In genomic region chr10:112797908-112798307, GRCh38 we compare ENCODE assay signal across 21 cellular contexts.
"Had no signal": no experiment of that assay in that cellular context is flagged by ENCODE, and none has a peak within 500 bp of the region (broad histone marks: within the 10 kb centered on the region; RNA-seq: fewer than 3 reads in every experiment).

No MANE protein-coding gene starts in this region.

- ATAC-seq: effector memory CD8-positive, alpha-beta T cell; mucosa of descending colon; naive thymus-derived CD8-positive, alpha-beta T cell had no signal

- H3K4me3 ChIP-seq: esophagus squamous epithelium, hepatocyte, mucosa of descending colon, right atrium auricular region, sigmoid colon, skin epidermis had no signal

- H3K27ac Mint-ChIP-seq: dendritic cell treated with granulocyte-macrophage colony-stimulating factor and Interleukin-4, amounts not matched to agents 40 ng/mL and 50 ng/mL, for 4 days; effector memory CD8-positive, alpha-beta T cell; naive thymus-derived CD8-positive, alpha-beta T cell; type B pancreatic cell had no signal

- H2AFZ ChIP-seq: hepatocyte had no signal

- H3K36me3 ChIP-seq: esophagus squamous epithelium, right atrium auricular region, sigmoid colon had no signal

- H3K27ac ChIP-seq: esophagus squamous epithelium, hepatocyte, right atrium auricular region, sigmoid colon, skin epidermis had no signal

- H3K4me3 Mint-ChIP-seq: dendritic cell treated with granulocyte-macrophage colony-stimulating factor and Interleukin-4, amounts not matched to agents 40 ng/mL and 50 ng/mL, for 4 days; effector memory CD8-positive, alpha-beta T cell; naive thymus-derived CD8-positive, alpha-beta T cell; neural crest cell; type B pancreatic cell had no signal

- H3K27me3 ChIP-seq: esophagus squamous epithelium, hepatocyte, right atrium auricular region, sigmoid colon had no signal

- DNase-seq: cerebellar nuclear complex; effector memory CD8-positive, alpha-beta T cell; esophagus squamous epithelium; foreskin fibroblast; kidney glomerular epithelial cell; mammary epithelial cell; mucosa of descending colon; naive thymus-derived CD8-positive, alpha-beta T cell; occipital lobe; posterior cingulate gyrus; sigmoid colon; stimulated activated CD4-positive, alpha-beta T cell treated with anti-CD3 and anti-CD28 coated beads, Interleukin-2, amount 100 ng/mL, for 24 hours; stimulated activated naive CD4-positive, alpha-beta T cell had no signal

- H3K9me3 Mint-ChIP-seq: dendritic cell treated with granulocyte-macrophage colony-stimulating factor and Interleukin-4, amounts not matched to agents 40 ng/mL and 50 ng/mL, for 4 days; effector memory CD8-positive, alpha-beta T cell; naive thymus-derived CD8-positive, alpha-beta T cell; neural crest cell had no signal

- H3K27me3 Mint-ChIP-seq: dendritic cell treated with granulocyte-macrophage colony-stimulating factor and Interleukin-4, amounts not matched to agents 40 ng/mL and 50 ng/mL, for 4 days; effector memory CD8-positive, alpha-beta T cell; naive thymus-derived CD8-positive, alpha-beta T cell; type B pancreatic cell had no signal

- H3K4me2 ChIP-seq: hepatocyte had no signal

- H3K9me3 ChIP-seq: esophagus squamous epithelium, mucosa of descending colon, right atrium auricular region, sigmoid colon had no signal

- FAIRE-seq: colon, urothelium cell line had no signal

- H3K79me2 ChIP-seq: hepatocyte had no signal
